1 cellular context compared by ENCODE assay signal in the genomic region with DNA sequence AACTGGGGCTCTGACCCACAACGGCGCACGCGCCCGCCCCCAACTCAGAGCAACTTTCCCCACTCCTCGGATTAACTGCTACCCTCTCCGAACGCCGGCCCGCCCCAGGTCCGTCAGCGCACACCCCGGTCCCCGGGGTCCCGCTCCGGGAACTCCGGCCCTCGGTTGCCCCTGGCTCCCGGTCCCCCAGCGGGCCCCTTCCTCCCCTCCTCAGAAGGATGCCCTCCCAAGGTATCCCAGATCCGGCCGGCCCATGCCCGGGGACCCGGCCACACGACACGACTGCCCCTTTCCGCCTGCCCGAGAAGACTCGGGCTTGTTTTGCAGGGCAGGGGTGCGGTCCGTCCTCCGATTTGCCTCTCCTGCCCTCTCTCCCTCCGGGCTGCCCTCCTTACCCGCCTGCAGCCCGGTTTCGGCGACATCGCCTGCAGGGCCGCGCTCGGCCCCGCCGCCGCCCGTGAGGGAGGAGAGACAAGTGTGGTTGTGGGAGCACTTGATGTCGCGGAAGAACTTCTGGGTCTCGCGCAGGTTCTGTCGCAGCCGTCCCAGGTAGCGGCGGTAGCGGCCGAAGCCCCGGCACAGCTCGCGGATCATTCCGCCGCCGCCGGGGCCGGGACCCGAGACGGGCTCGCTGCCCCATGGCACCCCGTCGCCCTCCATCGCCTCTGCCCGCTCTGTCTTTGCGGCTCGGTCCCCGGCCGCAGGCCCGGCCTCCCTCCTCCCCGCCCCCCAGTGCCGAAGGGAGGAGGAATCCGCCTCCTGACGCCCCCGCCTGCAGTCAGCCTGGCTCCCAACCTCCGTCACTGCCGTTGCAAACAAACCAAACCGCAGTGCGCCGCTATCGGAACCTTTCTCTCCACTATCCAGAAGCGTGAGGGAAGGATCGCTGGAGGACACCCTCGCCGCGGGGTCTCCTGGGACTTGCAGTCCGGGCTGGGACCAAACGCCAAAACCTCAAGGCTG.
TF ChIP-seq lines count a peak whose summit lies in the region.

A gene with protein sequence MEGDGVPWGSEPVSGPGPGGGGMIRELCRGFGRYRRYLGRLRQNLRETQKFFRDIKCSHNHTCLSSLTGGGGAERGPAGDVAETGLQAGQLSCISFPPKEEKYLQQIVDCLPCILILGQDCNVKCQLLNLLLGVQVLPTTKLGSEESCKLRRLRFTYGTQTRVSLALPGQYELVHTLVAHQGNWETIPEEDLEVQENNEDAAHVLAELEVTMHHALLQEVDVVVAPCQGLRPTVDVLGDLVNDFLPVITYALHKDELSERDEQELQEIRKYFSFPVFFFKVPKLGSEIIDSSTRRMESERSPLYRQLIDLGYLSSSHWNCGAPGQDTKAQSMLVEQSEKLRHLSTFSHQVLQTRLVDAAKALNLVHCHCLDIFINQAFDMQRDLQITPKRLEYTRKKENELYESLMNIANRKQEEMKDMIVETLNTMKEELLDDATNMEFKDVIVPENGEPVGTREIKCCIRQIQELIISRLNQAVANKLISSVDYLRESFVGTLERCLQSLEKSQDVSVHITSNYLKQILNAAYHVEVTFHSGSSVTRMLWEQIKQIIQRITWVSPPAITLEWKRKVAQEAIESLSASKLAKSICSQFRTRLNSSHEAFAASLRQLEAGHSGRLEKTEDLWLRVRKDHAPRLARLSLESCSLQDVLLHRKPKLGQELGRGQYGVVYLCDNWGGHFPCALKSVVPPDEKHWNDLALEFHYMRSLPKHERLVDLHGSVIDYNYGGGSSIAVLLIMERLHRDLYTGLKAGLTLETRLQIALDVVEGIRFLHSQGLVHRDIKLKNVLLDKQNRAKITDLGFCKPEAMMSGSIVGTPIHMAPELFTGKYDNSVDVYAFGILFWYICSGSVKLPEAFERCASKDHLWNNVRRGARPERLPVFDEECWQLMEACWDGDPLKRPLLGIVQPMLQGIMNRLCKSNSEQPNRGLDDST (minus strand): TSS at position 827 of the 963 bp plus-strand sequence. CDS start 167 bp downstream, at position 660.

TF ChIP-seq in GM12878, 131 proteins besides CTCF, POLR2A, EP300 and RAD21 (continued from another document and continues in another):
- TF ChIP-seq, protein P1, sequence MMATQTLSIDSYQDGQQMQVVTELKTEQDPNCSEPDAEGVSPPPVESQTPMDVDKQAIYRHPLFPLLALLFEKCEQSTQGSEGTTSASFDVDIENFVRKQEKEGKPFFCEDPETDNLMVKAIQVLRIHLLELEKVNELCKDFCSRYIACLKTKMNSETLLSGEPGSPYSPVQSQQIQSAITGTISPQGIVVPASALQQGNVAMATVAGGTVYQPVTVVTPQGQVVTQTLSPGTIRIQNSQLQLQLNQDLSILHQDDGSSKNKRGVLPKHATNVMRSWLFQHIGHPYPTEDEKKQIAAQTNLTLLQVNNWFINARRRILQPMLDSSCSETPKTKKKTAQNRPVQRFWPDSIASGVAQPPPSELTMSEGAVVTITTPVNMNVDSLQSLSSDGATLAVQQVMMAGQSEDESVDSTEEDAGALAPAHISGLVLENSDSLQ (IDR thresholded peaks at IDR 0.05), result no peak; the same call in 1 of the 2 replicates
- TF ChIP-seq STAT3 (IDR thresholded peaks at IDR 0.05; ENCODE audit: low read depth, low read length) (no peak), IKZF1 (conservative IDR thresholded peaks at IDR 0.05) (peak; percentile 99), HDAC6 (IDR thresholded peaks at IDR 0.05; ENCODE audit: unreplicated experiment) (no peak), CBFB (IDR thresholded peaks at IDR 0.05; ENCODE audit: low read depth) (peak; percentile 98), SREBF1 (IDR thresholded peaks at IDR 0.05; ENCODE audit: low read length) (peak; percentile 83), RUNX3 (IDR thresholded peaks at IDR 0.05; ENCODE audit: low read length) (peak; percentile 100), ZNF622 (IDR thresholded peaks at IDR 0.05) (no peak), EZH2 (IDR thresholded peaks at IDR 0.05; ENCODE audit: borderline replicate concordance, control insufficient read depth, low read depth, low read length) (0 out of 2 replicates have a peak, but pooled peaks have one; percentile 64), ZNF274 (IDR thresholded peaks at IDR 0.05; ENCODE audit: insufficient read depth, insufficient read length) (no peak), CREB1 (IDR thresholded peaks at IDR 0.05; ENCODE audit: low read depth) (peak; percentile 90), NRF1 (conservative IDR thresholded peaks at IDR 0.05; ENCODE audit: low read depth, low read length) (no peak), NFIC (IDR thresholded peaks at IDR 0.05; ENCODE audit: low read depth, low read length) (no peak), MEF2B (IDR thresholded peaks at IDR 0.05; ENCODE audit: partially characterized antibody, poor library complexity, severe bottlenecking) (peak; percentile 74), SMAD5 (IDR thresholded peaks at IDR 0.05; ENCODE audit: low read depth) (no peak; the same call in 1 of the 2 replicates), HDGF (IDR thresholded peaks at IDR 0.05) (no peak), PAX5 (IDR thresholded peaks at IDR 0.05; ENCODE audit: borderline replicate concordance, low read depth, low read length) (peak; percentile 18), RFX5 (IDR thresholded peaks at IDR 0.05; ENCODE audit: low read depth, low read length) (no peak; the same call in 1 of the 2 replicates)
- TF ChIP-seq, protein P2, sequence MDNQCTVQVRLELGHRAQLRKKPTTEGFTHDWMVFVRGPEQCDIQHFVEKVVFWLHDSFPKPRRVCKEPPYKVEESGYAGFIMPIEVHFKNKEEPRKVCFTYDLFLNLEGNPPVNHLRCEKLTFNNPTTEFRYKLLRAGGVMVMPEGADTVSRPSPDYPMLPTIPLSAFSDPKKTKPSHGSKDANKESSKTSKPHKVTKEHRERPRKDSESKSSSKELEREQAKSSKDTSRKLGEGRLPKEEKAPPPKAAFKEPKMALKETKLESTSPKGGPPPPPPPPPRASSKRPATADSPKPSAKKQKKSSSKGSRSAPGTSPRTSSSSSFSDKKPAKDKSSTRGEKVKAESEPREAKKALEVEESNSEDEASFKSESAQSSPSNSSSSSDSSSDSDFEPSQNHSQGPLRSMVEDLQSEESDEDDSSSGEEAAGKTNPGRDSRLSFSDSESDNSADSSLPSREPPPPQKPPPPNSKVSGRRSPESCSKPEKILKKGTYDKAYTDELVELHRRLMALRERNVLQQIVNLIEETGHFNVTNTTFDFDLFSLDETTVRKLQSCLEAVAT (IDR thresholded peaks at IDR 0.05), result peak; percentile 91
- TF ChIP-seq, protein P3, sequence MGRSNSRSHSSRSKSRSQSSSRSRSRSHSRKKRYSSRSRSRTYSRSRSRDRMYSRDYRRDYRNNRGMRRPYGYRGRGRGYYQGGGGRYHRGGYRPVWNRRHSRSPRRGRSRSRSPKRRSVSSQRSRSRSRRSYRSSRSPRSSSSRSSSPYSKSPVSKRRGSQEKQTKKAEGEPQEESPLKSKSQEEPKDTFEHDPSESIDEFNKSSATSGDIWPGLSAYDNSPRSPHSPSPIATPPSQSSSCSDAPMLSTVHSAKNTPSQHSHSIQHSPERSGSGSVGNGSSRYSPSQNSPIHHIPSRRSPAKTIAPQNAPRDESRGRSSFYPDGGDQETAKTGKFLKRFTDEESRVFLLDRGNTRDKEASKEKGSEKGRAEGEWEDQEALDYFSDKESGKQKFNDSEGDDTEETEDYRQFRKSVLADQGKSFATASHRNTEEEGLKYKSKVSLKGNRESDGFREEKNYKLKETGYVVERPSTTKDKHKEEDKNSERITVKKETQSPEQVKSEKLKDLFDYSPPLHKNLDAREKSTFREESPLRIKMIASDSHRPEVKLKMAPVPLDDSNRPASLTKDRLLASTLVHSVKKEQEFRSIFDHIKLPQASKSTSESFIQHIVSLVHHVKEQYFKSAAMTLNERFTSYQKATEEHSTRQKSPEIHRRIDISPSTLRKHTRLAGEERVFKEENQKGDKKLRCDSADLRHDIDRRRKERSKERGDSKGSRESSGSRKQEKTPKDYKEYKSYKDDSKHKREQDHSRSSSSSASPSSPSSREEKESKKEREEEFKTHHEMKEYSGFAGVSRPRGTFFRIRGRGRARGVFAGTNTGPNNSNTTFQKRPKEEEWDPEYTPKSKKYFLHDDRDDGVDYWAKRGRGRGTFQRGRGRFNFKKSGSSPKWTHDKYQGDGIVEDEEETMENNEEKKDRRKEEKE (IDR thresholded peaks at IDR 0.05), result no peak
- TF ChIP-seq, protein P4, sequence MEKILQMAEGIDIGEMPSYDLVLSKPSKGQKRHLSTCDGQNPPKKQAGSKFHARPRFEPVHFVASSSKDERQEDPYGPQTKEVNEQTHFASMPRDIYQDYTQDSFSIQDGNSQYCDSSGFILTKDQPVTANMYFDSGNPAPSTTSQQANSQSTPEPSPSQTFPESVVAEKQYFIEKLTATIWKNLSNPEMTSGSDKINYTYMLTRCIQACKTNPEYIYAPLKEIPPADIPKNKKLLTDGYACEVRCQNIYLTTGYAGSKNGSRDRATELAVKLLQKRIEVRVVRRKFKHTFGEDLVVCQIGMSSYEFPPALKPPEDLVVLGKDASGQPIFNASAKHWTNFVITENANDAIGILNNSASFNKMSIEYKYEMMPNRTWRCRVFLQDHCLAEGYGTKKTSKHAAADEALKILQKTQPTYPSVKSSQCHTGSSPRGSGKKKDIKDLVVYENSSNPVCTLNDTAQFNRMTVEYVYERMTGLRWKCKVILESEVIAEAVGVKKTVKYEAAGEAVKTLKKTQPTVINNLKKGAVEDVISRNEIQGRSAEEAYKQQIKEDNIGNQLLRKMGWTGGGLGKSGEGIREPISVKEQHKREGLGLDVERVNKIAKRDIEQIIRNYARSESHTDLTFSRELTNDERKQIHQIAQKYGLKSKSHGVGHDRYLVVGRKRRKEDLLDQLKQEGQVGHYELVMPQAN (conservative IDR thresholded peaks at IDR 0.05), result peak; percentile 30; the same call in 1 of the 2 replicates
- TF ChIP-seq, protein P5, sequence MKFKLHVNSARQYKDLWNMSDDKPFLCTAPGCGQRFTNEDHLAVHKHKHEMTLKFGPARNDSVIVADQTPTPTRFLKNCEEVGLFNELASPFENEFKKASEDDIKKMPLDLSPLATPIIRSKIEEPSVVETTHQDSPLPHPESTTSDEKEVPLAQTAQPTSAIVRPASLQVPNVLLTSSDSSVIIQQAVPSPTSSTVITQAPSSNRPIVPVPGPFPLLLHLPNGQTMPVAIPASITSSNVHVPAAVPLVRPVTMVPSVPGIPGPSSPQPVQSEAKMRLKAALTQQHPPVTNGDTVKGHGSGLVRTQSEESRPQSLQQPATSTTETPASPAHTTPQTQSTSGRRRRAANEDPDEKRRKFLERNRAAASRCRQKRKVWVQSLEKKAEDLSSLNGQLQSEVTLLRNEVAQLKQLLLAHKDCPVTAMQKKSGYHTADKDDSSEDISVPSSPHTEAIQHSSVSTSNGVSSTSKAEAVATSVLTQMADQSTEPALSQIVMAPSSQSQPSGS (IDR thresholded peaks at IDR 0.05; ENCODE audit: low read length), result no peak
- TF ChIP-seq, protein P6, sequence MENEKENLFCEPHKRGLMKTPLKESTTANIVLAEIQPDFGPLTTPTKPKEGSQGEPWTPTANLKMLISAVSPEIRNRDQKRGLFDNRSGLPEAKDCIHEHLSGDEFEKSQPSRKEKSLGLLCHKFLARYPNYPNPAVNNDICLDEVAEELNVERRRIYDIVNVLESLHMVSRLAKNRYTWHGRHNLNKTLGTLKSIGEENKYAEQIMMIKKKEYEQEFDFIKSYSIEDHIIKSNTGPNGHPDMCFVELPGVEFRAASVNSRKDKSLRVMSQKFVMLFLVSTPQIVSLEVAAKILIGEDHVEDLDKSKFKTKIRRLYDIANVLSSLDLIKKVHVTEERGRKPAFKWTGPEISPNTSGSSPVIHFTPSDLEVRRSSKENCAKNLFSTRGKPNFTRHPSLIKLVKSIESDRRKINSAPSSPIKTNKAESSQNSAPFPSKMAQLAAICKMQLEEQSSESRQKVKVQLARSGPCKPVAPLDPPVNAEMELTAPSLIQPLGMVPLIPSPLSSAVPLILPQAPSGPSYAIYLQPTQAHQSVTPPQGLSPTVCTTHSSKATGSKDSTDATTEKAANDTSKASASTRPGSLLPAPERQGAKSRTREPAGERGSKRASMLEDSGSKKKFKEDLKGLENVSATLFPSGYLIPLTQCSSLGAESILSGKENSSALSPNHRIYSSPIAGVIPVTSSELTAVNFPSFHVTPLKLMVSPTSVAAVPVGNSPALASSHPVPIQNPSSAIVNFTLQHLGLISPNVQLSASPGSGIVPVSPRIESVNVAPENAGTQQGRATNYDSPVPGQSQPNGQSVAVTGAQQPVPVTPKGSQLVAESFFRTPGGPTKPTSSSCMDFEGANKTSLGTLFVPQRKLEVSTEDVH (IDR thresholded peaks at IDR 0.05; ENCODE audit: low read depth, partially characterized antibody), result peak; percentile 74
- TF ChIP-seq, protein P7, sequence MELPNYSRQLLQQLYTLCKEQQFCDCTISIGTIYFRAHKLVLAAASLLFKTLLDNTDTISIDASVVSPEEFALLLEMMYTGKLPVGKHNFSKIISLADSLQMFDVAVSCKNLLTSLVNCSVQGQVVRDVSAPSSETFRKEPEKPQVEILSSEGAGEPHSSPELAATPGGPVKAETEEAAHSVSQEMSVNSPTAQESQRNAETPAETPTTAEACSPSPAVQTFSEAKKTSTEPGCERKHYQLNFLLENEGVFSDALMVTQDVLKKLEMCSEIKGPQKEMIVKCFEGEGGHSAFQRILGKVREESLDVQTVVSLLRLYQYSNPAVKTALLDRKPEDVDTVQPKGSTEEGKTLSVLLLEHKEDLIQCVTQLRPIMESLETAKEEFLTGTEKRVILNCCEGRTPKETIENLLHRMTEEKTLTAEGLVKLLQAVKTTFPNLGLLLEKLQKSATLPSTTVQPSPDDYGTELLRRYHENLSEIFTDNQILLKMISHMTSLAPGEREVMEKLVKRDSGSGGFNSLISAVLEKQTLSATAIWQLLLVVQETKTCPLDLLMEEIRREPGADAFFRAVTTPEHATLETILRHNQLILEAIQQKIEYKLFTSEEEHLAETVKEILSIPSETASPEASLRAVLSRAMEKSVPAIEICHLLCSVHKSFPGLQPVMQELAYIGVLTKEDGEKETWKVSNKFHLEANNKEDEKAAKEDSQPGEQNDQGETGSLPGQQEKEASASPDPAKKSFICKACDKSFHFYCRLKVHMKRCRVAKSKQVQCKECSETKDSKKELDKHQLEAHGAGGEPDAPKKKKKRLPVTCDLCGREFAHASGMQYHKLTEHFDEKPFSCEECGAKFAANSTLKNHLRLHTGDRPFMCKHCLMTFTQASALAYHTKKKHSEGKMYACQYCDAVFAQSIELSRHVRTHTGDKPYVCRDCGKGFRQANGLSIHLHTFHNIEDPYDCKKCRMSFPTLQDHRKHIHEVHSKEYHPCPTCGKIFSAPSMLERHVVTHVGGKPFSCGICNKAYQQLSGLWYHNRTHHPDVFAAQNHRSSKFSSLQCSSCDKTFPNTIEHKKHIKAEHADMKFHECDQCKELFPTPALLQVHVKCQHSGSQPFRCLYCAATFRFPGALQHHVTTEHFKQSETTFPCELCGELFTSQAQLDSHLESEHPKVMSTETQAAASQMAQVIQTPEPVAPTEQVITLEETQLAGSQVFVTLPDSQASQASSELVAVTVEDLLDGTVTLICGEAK (IDR thresholded peaks at IDR 0.05; ENCODE audit: borderline replicate concordance), result peak; percentile 97
